1 cellular context compared by ENCODE assay signal in the genomic region with DNA sequence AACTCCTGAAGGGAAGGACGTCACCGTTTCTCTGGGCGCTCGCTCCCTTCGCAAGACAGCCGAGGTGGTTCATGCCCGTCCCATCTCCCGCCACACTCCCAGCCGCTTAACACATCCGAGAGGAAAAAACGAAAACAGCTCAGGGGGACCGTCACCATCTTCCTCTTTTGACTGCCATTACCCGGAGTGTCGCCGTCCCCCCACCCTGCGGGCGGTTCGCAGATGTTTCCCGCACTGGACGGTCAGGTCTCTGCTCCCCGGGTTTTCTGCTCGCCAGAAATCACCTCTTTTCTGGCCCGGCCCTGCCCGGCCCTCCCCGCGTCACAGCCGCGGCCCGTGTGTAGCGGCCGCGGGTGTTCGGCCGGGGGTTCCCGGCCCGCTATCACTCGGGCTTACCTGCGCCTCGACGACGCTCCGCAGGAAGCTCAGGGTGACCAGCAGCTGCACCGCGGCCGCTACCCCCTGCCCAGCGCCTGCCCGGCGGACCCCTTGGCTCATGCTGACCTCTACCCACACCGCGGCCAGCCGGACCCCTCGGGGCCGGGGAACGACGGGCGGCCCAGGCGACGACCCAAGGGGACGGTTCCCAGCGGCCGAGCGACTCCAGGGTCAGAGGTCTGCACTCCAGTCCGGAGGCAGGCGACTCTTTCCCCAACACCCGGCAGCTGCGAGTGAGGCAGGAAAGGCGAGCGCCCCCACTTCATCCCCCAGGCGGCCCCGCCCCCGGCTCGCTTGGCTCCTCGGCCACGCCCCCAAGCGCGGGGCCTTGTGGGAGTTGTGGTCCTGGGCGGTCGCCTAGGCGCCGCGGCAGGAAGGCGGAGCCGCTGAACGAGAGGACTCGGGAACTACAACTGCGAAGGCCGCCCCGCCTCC.
TF ChIP-seq lines count a peak whose summit lies in the region.

A gene with protein sequence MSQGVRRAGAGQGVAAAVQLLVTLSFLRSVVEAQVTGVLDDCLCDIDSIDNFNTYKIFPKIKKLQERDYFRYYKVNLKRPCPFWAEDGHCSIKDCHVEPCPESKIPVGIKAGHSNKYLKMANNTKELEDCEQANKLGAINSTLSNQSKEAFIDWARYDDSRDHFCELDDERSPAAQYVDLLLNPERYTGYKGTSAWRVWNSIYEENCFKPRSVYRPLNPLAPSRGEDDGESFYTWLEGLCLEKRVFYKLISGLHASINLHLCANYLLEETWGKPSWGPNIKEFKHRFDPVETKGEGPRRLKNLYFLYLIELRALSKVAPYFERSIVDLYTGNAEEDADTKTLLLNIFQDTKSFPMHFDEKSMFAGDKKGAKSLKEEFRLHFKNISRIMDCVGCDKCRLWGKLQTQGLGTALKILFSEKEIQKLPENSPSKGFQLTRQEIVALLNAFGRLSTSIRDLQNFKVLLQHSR (minus strand): TSS at position 673 of the 873 bp plus-strand sequence. CDS start 175 bp downstream, at position 498.

TF ChIP-seq in HepG2, 621 proteins besides CTCF, POLR2A, EP300 and RAD21 (continued from another document and continues in another):
- TF ChIP-seq ZNF781 (CRISPR knock-in tag; IDR thresholded peaks at IDR 0.05; ENCODE audit: borderline replicate concordance, not compliant biosample characterization): peak; percentile 58
- peak; percentile 26; the same call in 1 of the 2 replicates for TF ChIP-seq ZNF430 (CRISPR knock-in tag; IDR thresholded peaks at IDR 0.05)
- TF ChIP-seq, protein P1, sequence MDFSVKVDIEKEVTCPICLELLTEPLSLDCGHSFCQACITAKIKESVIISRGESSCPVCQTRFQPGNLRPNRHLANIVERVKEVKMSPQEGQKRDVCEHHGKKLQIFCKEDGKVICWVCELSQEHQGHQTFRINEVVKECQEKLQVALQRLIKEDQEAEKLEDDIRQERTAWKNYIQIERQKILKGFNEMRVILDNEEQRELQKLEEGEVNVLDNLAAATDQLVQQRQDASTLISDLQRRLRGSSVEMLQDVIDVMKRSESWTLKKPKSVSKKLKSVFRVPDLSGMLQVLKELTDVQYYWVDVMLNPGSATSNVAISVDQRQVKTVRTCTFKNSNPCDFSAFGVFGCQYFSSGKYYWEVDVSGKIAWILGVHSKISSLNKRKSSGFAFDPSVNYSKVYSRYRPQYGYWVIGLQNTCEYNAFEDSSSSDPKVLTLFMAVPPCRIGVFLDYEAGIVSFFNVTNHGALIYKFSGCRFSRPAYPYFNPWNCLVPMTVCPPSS (IDR thresholded peaks at IDR 0.05): no peak
- no peak for TF ChIP-seq NFIC (IDR thresholded peaks at IDR 0.05; ENCODE audit: low read length)
- TF ChIP-seq CAMTA2 (CRISPR knock-in tag; IDR thresholded peaks at IDR 0.05; ENCODE audit: borderline replicate concordance): no peak
- no peak for TF ChIP-seq ZSCAN31 (CRISPR knock-in tag; IDR thresholded peaks at IDR 0.05; ENCODE audit: low read depth)
- peak; percentile 34 for TF ChIP-seq KAT8 (CRISPR knock-in tag; IDR thresholded peaks at IDR 0.05)
- TF ChIP-seq, protein P2, sequence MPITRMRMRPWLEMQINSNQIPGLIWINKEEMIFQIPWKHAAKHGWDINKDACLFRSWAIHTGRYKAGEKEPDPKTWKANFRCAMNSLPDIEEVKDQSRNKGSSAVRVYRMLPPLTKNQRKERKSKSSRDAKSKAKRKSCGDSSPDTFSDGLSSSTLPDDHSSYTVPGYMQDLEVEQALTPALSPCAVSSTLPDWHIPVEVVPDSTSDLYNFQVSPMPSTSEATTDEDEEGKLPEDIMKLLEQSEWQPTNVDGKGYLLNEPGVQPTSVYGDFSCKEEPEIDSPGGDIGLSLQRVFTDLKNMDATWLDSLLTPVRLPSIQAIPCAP (CRISPR knock-in tag; IDR thresholded peaks at IDR 0.05; ENCODE audit: low read depth): no peak
- TF ChIP-seq, protein P3, sequence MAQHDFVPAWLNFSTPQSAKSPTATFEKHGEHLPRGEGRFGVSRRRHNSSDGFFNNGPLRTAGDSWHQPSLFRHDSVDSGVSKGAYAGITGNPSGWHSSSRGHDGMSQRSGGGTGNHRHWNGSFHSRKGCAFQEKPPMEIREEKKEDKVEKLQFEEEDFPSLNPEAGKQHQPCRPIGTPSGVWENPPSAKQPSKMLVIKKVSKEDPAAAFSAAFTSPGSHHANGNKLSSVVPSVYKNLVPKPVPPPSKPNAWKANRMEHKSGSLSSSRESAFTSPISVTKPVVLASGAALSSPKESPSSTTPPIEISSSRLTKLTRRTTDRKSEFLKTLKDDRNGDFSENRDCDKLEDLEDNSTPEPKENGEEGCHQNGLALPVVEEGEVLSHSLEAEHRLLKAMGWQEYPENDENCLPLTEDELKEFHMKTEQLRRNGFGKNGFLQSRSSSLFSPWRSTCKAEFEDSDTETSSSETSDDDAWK (CRISPR knock-in tag; IDR thresholded peaks at IDR 0.05): no peak
- TF ChIP-seq HMG20B (CRISPR knock-in tag; conservative IDR thresholded peaks at IDR 0.05): no peak
- no peak for TF ChIP-seq KAT2B (IDR thresholded peaks at IDR 0.05; ENCODE audit: borderline replicate concordance, low read depth, low read length)
- TF ChIP-seq ERF (CRISPR knock-in tag; IDR thresholded peaks at IDR 0.05): no peak; the same call in 1 of the 2 replicates
- TF ChIP-seq, protein P4, sequence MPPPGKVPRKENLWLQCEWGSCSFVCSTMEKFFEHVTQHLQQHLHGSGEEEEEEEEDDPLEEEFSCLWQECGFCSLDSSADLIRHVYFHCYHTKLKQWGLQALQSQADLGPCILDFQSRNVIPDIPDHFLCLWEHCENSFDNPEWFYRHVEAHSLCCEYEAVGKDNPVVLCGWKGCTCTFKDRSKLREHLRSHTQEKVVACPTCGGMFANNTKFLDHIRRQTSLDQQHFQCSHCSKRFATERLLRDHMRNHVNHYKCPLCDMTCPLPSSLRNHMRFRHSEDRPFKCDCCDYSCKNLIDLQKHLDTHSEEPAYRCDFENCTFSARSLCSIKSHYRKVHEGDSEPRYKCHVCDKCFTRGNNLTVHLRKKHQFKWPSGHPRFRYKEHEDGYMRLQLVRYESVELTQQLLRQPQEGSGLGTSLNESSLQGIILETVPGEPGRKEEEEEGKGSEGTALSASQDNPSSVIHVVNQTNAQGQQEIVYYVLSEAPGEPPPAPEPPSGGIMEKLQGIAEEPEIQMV (CRISPR knock-in tag; IDR thresholded peaks at IDR 0.05; ENCODE audit: low read depth): no peak
- TF ChIP-seq ZNF589 (CRISPR knock-in tag; conservative IDR thresholded peaks at IDR 0.05): peak; percentile 80; the same call in 1 of the 2 replicates
- TF ChIP-seq ZNF775 (CRISPR knock-in tag; IDR thresholded peaks at IDR 0.05; ENCODE audit: borderline replicate concordance): no peak
- peak; percentile 85 for TF ChIP-seq HCFC1 (IDR thresholded peaks at IDR 0.05; ENCODE audit: low read depth, low read length)
- no peak for TF ChIP-seq EZH2 (conservative IDR thresholded peaks at IDR 0.05; ENCODE audit: low read depth, low read length)
- TF ChIP-seq HNRNPL (IDR thresholded peaks at IDR 0.05; ENCODE audit: low read depth, low read length): no peak
- TF ChIP-seq, protein P5, sequence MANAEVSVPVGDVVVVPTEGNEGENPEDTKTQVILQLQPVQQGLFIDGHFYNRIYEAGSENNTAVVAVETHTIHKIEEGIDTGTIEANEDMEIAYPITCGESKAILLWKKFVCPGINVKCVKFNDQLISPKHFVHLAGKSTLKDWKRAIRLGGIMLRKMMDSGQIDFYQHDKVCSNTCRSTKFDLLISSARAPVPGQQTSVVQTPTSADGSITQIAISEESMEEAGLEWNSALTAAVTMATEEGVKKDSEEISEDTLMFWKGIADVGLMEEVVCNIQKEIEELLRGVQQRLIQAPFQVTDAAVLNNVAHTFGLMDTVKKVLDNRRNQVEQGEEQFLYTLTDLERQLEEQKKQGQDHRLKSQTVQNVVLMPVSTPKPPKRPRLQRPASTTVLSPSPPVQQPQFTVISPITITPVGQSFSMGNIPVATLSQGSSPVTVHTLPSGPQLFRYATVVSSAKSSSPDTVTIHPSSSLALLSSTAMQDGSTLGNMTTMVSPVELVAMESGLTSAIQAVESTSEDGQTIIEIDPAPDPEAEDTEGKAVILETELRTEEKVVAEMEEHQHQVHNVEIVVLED (CRISPR knock-in tag; IDR thresholded peaks at IDR 0.05; ENCODE audit: borderline replicate concordance): peak; percentile 38; the same call in 1 of the 2 replicates
- TF ChIP-seq, protein P6, sequence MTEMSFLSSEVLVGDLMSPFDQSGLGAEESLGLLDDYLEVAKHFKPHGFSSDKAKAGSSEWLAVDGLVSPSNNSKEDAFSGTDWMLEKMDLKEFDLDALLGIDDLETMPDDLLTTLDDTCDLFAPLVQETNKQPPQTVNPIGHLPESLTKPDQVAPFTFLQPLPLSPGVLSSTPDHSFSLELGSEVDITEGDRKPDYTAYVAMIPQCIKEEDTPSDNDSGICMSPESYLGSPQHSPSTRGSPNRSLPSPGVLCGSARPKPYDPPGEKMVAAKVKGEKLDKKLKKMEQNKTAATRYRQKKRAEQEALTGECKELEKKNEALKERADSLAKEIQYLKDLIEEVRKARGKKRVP (CRISPR knock-in tag; IDR thresholded peaks at IDR 0.05): peak in 1 of 2 experiments; percentile 52; a peak in 1 of 4 replicates
- TF ChIP-seq ZFP1 (CRISPR knock-in tag; IDR thresholded peaks at IDR 0.05): no peak
- peak; percentile 18 for TF ChIP-seq TEAD3 (CRISPR knock-in tag; optimal IDR thresholded peaks at IDR 0.05; ENCODE audit: borderline replicate concordance)
- no peak; the same call in 1 of the 2 replicates for TF ChIP-seq CBFB (CRISPR knock-in tag; IDR thresholded peaks at IDR 0.05)
- no peak for TF ChIP-seq HOXA9 (CRISPR knock-in tag; IDR thresholded peaks at IDR 0.05; ENCODE audit: borderline replicate concordance)
- TF ChIP-seq RBM39 (IDR thresholded peaks at IDR 0.05; ENCODE audit: low read depth, low read length, poor library complexity, severe bottlenecking): peak; percentile 65
- TF ChIP-seq ZNF263 (CRISPR knock-in tag; IDR thresholded peaks at IDR 0.05): 0 out of 2 replicates have a peak, but pooled peaks have one; percentile 20
- no peak; the same call in 1 of the 2 replicates for TF ChIP-seq NR2F2 (IDR thresholded peaks at IDR 0.05; ENCODE audit: borderline replicate concordance, low read depth)
- TF ChIP-seq, protein P7, sequence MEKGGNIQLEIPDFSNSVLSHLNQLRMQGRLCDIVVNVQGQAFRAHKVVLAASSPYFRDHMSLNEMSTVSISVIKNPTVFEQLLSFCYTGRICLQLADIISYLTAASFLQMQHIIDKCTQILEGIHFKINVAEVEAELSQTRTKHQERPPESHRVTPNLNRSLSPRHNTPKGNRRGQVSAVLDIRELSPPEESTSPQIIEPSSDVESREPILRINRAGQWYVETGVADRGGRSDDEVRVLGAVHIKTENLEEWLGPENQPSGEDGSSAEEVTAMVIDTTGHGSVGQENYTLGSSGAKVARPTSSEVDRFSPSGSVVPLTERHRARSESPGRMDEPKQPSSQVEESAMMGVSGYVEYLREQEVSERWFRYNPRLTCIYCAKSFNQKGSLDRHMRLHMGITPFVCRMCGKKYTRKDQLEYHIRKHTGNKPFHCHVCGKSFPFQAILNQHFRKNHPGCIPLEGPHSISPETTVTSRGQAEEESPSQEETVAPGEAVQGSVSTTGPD (CRISPR knock-in tag; IDR thresholded peaks at IDR 0.05): no peak
- peak; percentile 28; the same call in 1 of the 2 replicates for TF ChIP-seq RXRB (CRISPR knock-in tag; IDR thresholded peaks at IDR 0.05; ENCODE audit: borderline replicate concordance)
- TF ChIP-seq KLF9 (CRISPR knock-in tag; IDR thresholded peaks at IDR 0.05; ENCODE audit: low read depth): no peak
- TF ChIP-seq SP1 (IDR thresholded peaks at IDR 0.05): no peak
- peak; percentile 95 for TF ChIP-seq SP1 (CRISPR knock-in tag; IDR thresholded peaks at IDR 0.05)
- no peak for TF ChIP-seq TP53 (CRISPR knock-in tag; conservative IDR thresholded peaks at IDR 0.05)
- TF ChIP-seq MAZ (IDR thresholded peaks at IDR 0.05; ENCODE audit: borderline replicate concordance, low read depth, low read length): peak; percentile 76; the same call in 1 of the 2 replicates
- peak; percentile 67 for TF ChIP-seq MAZ (CRISPR knock-in tag; IDR thresholded peaks at IDR 0.05; ENCODE audit: low read depth)
- TF ChIP-seq, protein P8, sequence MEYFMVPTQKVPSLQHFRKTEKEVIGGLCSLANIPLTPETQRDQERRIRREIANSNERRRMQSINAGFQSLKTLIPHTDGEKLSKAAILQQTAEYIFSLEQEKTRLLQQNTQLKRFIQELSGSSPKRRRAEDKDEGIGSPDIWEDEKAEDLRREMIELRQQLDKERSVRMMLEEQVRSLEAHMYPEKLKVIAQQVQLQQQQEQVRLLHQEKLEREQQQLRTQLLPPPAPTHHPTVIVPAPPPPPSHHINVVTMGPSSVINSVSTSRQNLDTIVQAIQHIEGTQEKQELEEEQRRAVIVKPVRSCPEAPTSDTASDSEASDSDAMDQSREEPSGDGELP (IDR thresholded peaks at IDR 0.05; ENCODE audit: borderline replicate concordance, low read depth): peak; percentile 40; the same call in 1 of the 2 replicates
- TF ChIP-seq, protein P9, sequence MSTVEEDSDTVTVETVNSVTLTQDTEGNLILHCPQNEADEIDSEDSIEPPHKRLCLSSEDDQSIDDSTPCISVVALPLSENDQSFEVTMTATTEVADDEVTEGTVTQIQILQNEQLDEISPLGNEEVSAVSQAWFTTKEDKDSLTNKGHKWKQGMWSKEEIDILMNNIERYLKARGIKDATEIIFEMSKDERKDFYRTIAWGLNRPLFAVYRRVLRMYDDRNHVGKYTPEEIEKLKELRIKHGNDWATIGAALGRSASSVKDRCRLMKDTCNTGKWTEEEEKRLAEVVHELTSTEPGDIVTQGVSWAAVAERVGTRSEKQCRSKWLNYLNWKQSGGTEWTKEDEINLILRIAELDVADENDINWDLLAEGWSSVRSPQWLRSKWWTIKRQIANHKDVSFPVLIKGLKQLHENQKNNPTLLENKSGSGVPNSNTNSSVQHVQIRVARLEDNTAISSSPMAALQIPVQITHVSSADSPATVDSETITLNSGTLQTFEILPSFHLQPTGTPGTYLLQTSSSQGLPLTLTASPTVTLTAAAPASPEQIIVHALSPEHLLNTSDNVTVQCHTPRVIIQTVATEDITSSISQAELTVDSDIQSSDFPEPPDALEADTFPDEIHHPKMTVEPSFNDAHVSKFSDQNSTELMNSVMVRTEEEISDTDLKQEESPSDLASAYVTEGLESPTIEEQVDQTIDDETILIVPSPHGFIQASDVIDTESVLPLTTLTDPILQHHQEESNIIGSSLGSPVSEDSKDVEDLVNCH (CRISPR knock-in tag; IDR thresholded peaks at IDR 0.05): no peak
